17 cellular contexts compared by ENCODE assay signal in genomic region chr10:31528834-31529233, GRCh38.
DNase-seq lines count a peak whose midpoint lies in the region; ATAC-seq, FAIRE-seq and TF ChIP-seq lines count a peak whose summit lies in the region.
"Had no signal": no experiment of that assay in that cellular context is flagged by ENCODE, and none has a peak within 500 bp of the region (broad histone marks: within the 10 kb centered on the region; RNA-seq: fewer than 3 reads in every experiment).

No MANE protein-coding gene starts in this region.

- no peak for ATAC-seq in pancreas
- ATAC-seq: GM12878 had no signal

- H3K27ac Mint-ChIP-seq in CD14-positive monocyte, result peak overlapping the region in 4 of 7 donors; percentile 63 to 79 (median 69)
- H3K27ac Mint-ChIP-seq: CD4-positive, CD25-positive, alpha-beta regulatory T cell; HFFc6; IgD-negative memory B cell had no signal

- peaks cover 19% of the 10 kb centered on the region for H3K4me1 Mint-ChIP-seq in CD14-positive monocyte

- DNase-seq in CD14-positive monocyte (ENCODE audit: low spot score) (no peak), HCEC 1CT (peak; percentile 56), fibroblast of gingiva (ENCODE audit: low read depth) (peak; percentile 12), pancreas (no peak), GF-D8 (lab: John Stamatoyannopoulos, UW) (no peak), NCI-H1417 treated with DMSO at 0.1 percent for 48 hours (lab: John Stamatoyannopoulos, UW) (no peak), SW480 (ENCODE audit: low spot score) (no peak)
- DNase-seq: Calu3; CD4-positive, CD25-positive, alpha-beta regulatory T cell; DMS 273 treated with DMSO at 0.1 percent for 48 hours; GOT3; HFFc6; KG1 had no signal

- H3K9me3 Mint-ChIP-seq in CD14-positive monocyte, result peaks cover 0 to 6% (median 4%) of the 10 kb centered on the region in 7 donors
- H3K9me3 Mint-ChIP-seq: HFFc6 had no signal

- H3K36me3 Mint-ChIP-seq in CD14-positive monocyte, result peaks cover 0 to 6% of the 10 kb centered on the region in 2 donors

- H3K4me1 ChIP-seq in pancreas, result no peaks in the 10 kb centered on the region
- H3K4me1 ChIP-seq: HAP-1 had no signal

- H3K27me3 ChIP-seq in pancreas, result no peaks in the 10 kb centered on the region

- intact Hi-C loops in CD14-positive monocyte (cut with micrococcal nuclease) (no loop called here), pancreas (cut with DNase I) (no loop called here)

- no peak overlapping the region for H3K4me3 Mint-ChIP-seq in CD14-positive monocyte
- H3K4me3 Mint-ChIP-seq: CD4-positive, CD25-positive, alpha-beta regulatory T cell; HFFc6; IgD-negative memory B cell had no signal

- H3K27ac ChIP-seq in pancreas, result no peak overlapping the region

- H3K36me3 ChIP-seq in pancreas, result no peaks in the 10 kb centered on the region

- H3K27me3 Mint-ChIP-seq in CD14-positive monocyte (ENCODE audit: low read depth in 3 of 3), result no peaks in the 10 kb centered on the region
- H3K27me3 Mint-ChIP-seq: CD4-positive, CD25-positive, alpha-beta regulatory T cell; IgD-negative memory B cell had no signal

- peak; percentile 53 for FAIRE-seq in pancreas (lab: Jason Lieb, UNC)
- FAIRE-seq: GM18507 had no signal

- TF ChIP-seq CTCF in CD14-positive monocyte (IDR thresholded peaks at IDR 0.05), result no peak
- no peak for TF ChIP-seq CTCF in pancreas (IDR thresholded peaks at IDR 0.05)

- no peaks in the 10 kb centered on the region for H3K9me3 ChIP-seq in pancreas
- H3K9me3 ChIP-seq: HAP-1 had no signal

- H3K4me3 ChIP-seq in pancreas, result no peak overlapping the region
- H3K4me3 ChIP-seq: GM12878, HAP-1 had no signal

Comparison
In these comparisons a context has a peak if more than half of its experiments do, and no peak if none do; other contexts are left out.
1. DNase-seq: peak in HCEC 1CT (single experiment) and fibroblast of gingiva (single experiment); none in CD14-positive monocyte (single experiment), pancreas (0 of 6), GF-D8 (single experiment), NCI-H1417 treated with DMSO at 0.1 percent for 48 hours (single experiment) and SW480 (single experiment).